ENCODE assay signal across 16 cellular contexts in the genomic region with DNA sequence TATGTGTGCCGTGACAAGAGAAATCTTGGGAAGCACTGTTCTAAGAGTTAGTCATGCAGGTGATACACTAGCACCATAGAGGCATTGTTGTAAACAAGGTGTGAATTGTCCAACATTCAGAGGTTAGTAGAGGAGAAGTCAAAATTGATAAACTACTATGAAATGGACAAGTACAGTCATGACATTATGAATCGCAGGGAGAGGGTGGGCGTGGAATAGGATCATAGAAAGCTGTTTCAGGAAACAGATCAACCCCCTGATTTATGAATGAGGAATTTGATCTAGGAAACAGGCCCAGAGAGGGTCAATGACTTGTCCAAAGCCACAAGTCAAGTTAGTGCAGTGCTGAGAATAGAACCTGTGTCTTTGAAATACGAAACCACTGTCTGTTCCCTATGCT. TPM values are rescaled to one million over a fixed set of nuclear protein-coding genes. Genes with fewer than 3 reads are reported as not detected.
"Had no signal": no experiment of that assay in that cellular context is flagged by ENCODE, and none has a peak within 500 bp of the region (broad histone marks: within the 10 kb centered on the region; RNA-seq: fewer than 3 reads in every experiment).

No MANE protein-coding gene starts in this region.

- H3K27ac Mint-ChIP-seq: activated naive CD8-positive, alpha-beta T cell treated with anti-CD3 and anti-CD28 coated beads, Interleukin-2, amount 50 U/mL, for 24 hours; memory B cell; naive thymus-derived CD8-positive, alpha-beta T cell; stimulated activated naive B cell treated with anti-CD40 and anti-IgM and Interleukin-4, amounts not matched to agents 10 μg/mL and 1 μg/mL and 100 μg/mL, for 72 hours had no signal

- DNase-seq: activated CD4-positive, alpha-beta T cell treated with anti-CD3 and anti-CD28 coated beads, Interleukin-2, amount 50 U/mL, for 1 hour; activated CD8-positive, alpha-beta memory T cell treated with anti-CD3 and anti-CD28 coated beads for 24 hours; activated naive CD4-positive, alpha-beta T cell; activated naive CD8-positive, alpha-beta T cell treated with anti-CD3 and anti-CD28 coated beads, Interleukin-2, amount 50 U/mL, for 24 hours; heart right ventricle; naive thymus-derived CD8-positive, alpha-beta T cell; stimulated activated CD4-positive, alpha-beta T cell treated with anti-CD3 and anti-CD28 coated beads, Interleukin-2, amount 100 ng/mL, for 48 hours; stimulated activated naive B cell treated with anti-CD40 and anti-IgM and Interleukin-4, amounts not matched to agents 10 μg/mL and 1 μg/mL and 100 μg/mL, for 72 hours; SW 1271; thyroid gland had no signal

- H3K4me3 ChIP-seq: ascending aorta, cardiac muscle cell, gastroesophageal sphincter, heart right ventricle, thyroid gland had no signal

- H3K4me1 Mint-ChIP-seq: activated naive CD8-positive, alpha-beta T cell treated with anti-CD3 and anti-CD28 coated beads, Interleukin-2, amount 50 U/mL, for 24 hours had no signal

- ATAC-seq: activated CD4-positive, CD25-positive, alpha-beta regulatory T cell treated with anti-CD3 and anti-CD28 coated beads, Interleukin-2, amount 50 U/mL, for 24 hours; activated naive CD8-positive, alpha-beta T cell treated with anti-CD3 and anti-CD28 coated beads, Interleukin-2, amount 50 U/mL, for 24 hours; gastroesophageal sphincter; heart right ventricle; left lobe of liver; naive thymus-derived CD8-positive, alpha-beta T cell; stimulated activated naive B cell treated with anti-CD40 and anti-IgM and Interleukin-4, amounts not matched to agents 10 μg/mL and 1 μg/mL and 100 μg/mL, for 72 hours had no signal

- H3K4me3 Mint-ChIP-seq: activated naive CD8-positive, alpha-beta T cell treated with anti-CD3 and anti-CD28 coated beads, Interleukin-2, amount 50 U/mL, for 24 hours; memory B cell; naive thymus-derived CD8-positive, alpha-beta T cell; stimulated activated naive B cell treated with anti-CD40 and anti-IgM and Interleukin-4, amounts not matched to agents 10 μg/mL and 1 μg/mL and 100 μg/mL, for 72 hours had no signal

- H3K9me3 Mint-ChIP-seq: activated naive CD8-positive, alpha-beta T cell treated with anti-CD3 and anti-CD28 coated beads, Interleukin-2, amount 50 U/mL, for 24 hours; memory B cell; naive thymus-derived CD8-positive, alpha-beta T cell; stimulated activated naive B cell treated with anti-CD40 and anti-IgM and Interleukin-4, amounts not matched to agents 10 μg/mL and 1 μg/mL and 100 μg/mL, for 72 hours had no signal

- H3K27me3 Mint-ChIP-seq: activated naive CD8-positive, alpha-beta T cell treated with anti-CD3 and anti-CD28 coated beads, Interleukin-2, amount 50 U/mL, for 24 hours; memory B cell; naive thymus-derived CD8-positive, alpha-beta T cell; stimulated activated naive B cell treated with anti-CD40 and anti-IgM and Interleukin-4, amounts not matched to agents 10 μg/mL and 1 μg/mL and 100 μg/mL, for 72 hours had no signal

RNA-seq across cellular contexts. Expression of gene LAX1, which starts 58.5 kb away (rescaled TPM):
- total RNA-seq: ascending aorta, cardiac muscle cell had no signal
